ENCODE assay signal across 15 cellular contexts in the genomic region with DNA sequence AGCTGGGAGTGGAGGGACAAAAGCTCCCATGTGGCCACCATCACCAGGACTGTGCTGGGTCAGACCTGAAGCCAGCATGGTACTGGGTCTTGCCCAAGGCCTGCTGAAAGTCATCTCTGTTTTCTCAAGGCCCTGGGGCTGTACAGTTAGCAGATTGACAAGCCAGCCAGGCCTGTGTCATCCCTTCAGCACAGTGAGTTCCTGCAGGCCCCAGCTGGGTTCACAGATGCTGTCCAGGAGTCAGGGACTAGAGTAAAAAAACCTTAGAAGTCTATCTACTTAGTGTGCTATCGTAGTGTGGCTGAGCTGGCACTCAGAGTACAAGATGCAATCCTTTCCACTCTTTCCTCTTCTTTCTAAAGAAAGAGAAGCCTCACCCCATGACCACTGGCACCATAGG.
DNase-seq lines count a peak whose midpoint lies in the region; ATAC-seq and TF ChIP-seq lines count a peak whose summit lies in the region.
"Had no signal": no experiment of that assay in that cellular context is flagged by ENCODE, and none has a peak within 500 bp of the region (broad histone marks: within the 10 kb centered on the region; RNA-seq: fewer than 3 reads in every experiment).

No MANE protein-coding gene starts in this region.

- H3K9me3 ChIP-seq in stomach smooth muscle (ENCODE audit: control insufficient read depth in 2 of 2, low read length in 2 of 2): no peaks in the 10 kb centered on the region
- H3K9me3 ChIP-seq: A549 had no signal

- peaks cover 5% of the 10 kb centered on the region for H3K4me1 ChIP-seq in stomach smooth muscle (ENCODE audit: control insufficient read depth, insufficient read depth, low read length)
- H3K4me1 ChIP-seq: A549 had no signal

- DNase-seq in M059J (ENCODE audit: low read depth) (peak; percentile 9), epithelial cell of esophagus (ENCODE audit: low read depth) (peak; percentile 4), islet precursor cell (peak; percentile 54), T-helper 1 cell (no peak), dorsolateral prefrontal cortex (no peak)
- DNase-seq: CD8-positive, alpha-beta T cell; COR-L47; DMS153; DMS79 treated with DMSO at 0.1 percent for 48 hours; GF-D8; HCEC 1CT; HFFc6 had no signal

- no peaks in the 10 kb centered on the region for H3K36me3 ChIP-seq in stomach smooth muscle (ENCODE audit: control insufficient read depth in 2 of 2, insufficient read depth in 2 of 2, low read length in 2 of 2)

- TF ChIP-seq CTCF in epithelial cell of esophagus (IDR thresholded peaks at IDR 0.05; ENCODE audit: insufficient read depth, low read depth, low read length, missing control alignments): no peak
- no peak for TF ChIP-seq CTCF in dorsolateral prefrontal cortex (IDR thresholded peaks at IDR 0.05 in 54 of 56, conservative IDR thresholded peaks at IDR 0.05 in 2 of 56; ENCODE audit: low read depth in 1 of 56, partially characterized antibody in 56 of 56)

- H3K9ac ChIP-seq in stomach smooth muscle (ENCODE audit: low read length in 2 of 2): no peak overlapping the region

- no peak for ATAC-seq in HG03095 (IDR thresholded peaks at IDR 0.05; ENCODE audit: unreplicated experiment)
- ATAC-seq: A549; CD8-positive, alpha-beta T cell had no signal

- H3K27ac ChIP-seq in stomach smooth muscle (ENCODE audit: low read length) (peak overlapping the region; percentile 3), dorsolateral prefrontal cortex (no peak overlapping the region)
- H3K27ac ChIP-seq: A549 had no signal

- intact Hi-C loops in dorsolateral prefrontal cortex (cut with DNase I): no loop called here

- H3K27me3 ChIP-seq in stomach smooth muscle (ENCODE audit: control insufficient read depth in 1 of 2, insufficient read depth in 2 of 2, low read length in 2 of 2) (no peaks in the 10 kb centered on the region), dorsolateral prefrontal cortex (no peaks in the 10 kb centered on the region)

- no peak overlapping the region for H3K4me3 ChIP-seq in epithelial cell of esophagus (ENCODE audit: low read length)
- no peak overlapping the region for H3K4me3 ChIP-seq in stomach smooth muscle (ENCODE audit: low read length in 2 of 2)
- no peak overlapping the region for H3K4me3 ChIP-seq in dorsolateral prefrontal cortex
- H3K4me3 ChIP-seq: A549 had no signal

Comparison
In these comparisons a context has a peak if more than half of its experiments do, and no peak if none do; other contexts are left out.
1. DNase-seq: peak in M059J (single experiment), epithelial cell of esophagus (single experiment) and islet precursor cell (single experiment); none in T-helper 1 cell (0 of 5) and dorsolateral prefrontal cortex (0 of 10).